Comparison of ENCODE assay signal across 11 cellular contexts in genomic region chr13:30742896-30743295, GRCh38. TPM values are rescaled to one million over a fixed set of nuclear protein-coding genes. Genes with fewer than 3 reads are reported as not detected.
DNase-seq lines count a peak whose midpoint lies in the region; ATAC-seq, FAIRE-seq and TF ChIP-seq lines count a peak whose summit lies in the region.
"Had no signal": no experiment of that assay in that cellular context is flagged by ENCODE, and none has a peak within 500 bp of the region (broad histone marks: within the 10 kb centered on the region; RNA-seq: fewer than 3 reads in every experiment).

No MANE protein-coding gene starts in this region.

- no peaks in the 10 kb centered on the region for H3K9me3 ChIP-seq in GM23248 (ENCODE audit: low read depth)
- H3K9me3 ChIP-seq in small intestine (ENCODE audit: control insufficient read depth, low read depth), result no peaks in the 10 kb centered on the region
- H3K9me3 ChIP-seq: tibial nerve had no signal

- H3K4me1 ChIP-seq in GM23248 (ENCODE audit: insufficient read depth) (peaks cover 40% of the 10 kb centered on the region), foreskin keratinocyte (peaks cover 32% of the 10 kb centered on the region), small intestine (ENCODE audit: control insufficient read depth in 2 of 2, insufficient read depth in 1 of 2, low read depth in 1 of 2, low read length in 1 of 2) (peaks cover 29 to 36% of the 10 kb centered on the region in 2 donors)

- H3K27ac ChIP-seq in GM23248, result peak overlapping the region; percentile 71
- peak overlapping the region; percentile 28 for H3K27ac ChIP-seq in foreskin keratinocyte
- peak overlapping the region; percentile 58 to 94 for H3K27ac ChIP-seq in small intestine (ENCODE audit: low read depth in 1 of 2, low read length in 1 of 2)

- no peak for TF ChIP-seq POLR2A in GM12891 (IDR thresholded peaks at IDR 0.05; ENCODE audit: low read depth, low read length)

- peak overlapping the region; percentile 7; the same call in 1 of the 2 replicates for H3K9ac ChIP-seq in GM23248

- no peak overlapping the region for H3K4me2 ChIP-seq in GM23248 (ENCODE audit: unreplicated experiment)

- peaks cover 33% of the 10 kb centered on the region for H3F3A ChIP-seq in GM23248 (ENCODE audit: insufficient read depth)

- H3K9me3 Mint-ChIP-seq in T-cell, result no peaks in the 10 kb centered on the region

- in situ Hi-C loops in GM23248 (cut with MboI), result no loop called here

- H3K9me2 ChIP-seq in GM23248 (ENCODE audit: insufficient read depth), result no peaks in the 10 kb centered on the region

- FAIRE-seq in small intestine (lab: Jason Lieb, UNC) (no peak), GM12891 (lab: Jason Lieb, UNC) (no peak)

- CTCF ChIA-PET in T-cell (lab: Charles Lee), result interaction anchor here in 1 of 2 donors (0.8 kb wide), 1 partner anchor 9 kb away, joined by 3 read pairs; no protein-coding TSS in a partner anchor

- POLR2A ChIA-PET in T-cell (lab: Charles Lee), result no interaction called here

- no peak overlapping the region for H3K4me3 ChIP-seq in GM23248
- no peak overlapping the region for H3K4me3 ChIP-seq in small intestine (ENCODE audit: low read depth in 1 of 2, low read length in 2 of 2)
- H3K4me3 ChIP-seq: tibial nerve had no signal

- no peaks in the 10 kb centered on the region for H3K27me3 Mint-ChIP-seq in T-cell

- H3K36me3 ChIP-seq in GM23248 (ENCODE audit: low read depth) (no peaks in the 10 kb centered on the region), small intestine (ENCODE audit: control insufficient read depth in 2 of 2, insufficient read depth in 2 of 2, low read length in 2 of 2) (no peaks in the 10 kb centered on the region)
- H3K36me3 ChIP-seq: tibial nerve had no signal

- H3K36me3 Mint-ChIP-seq in T-cell, result peaks cover 41% of the 10 kb centered on the region

- peak overlapping the region in 1 of 3 donors; percentile 29 for H3K4me3 Mint-ChIP-seq in T-cell

- H3K4me1 Mint-ChIP-seq in T-cell, result peaks cover 67 to 82% (median 73%) of the 10 kb centered on the region in 3 donors

- H3K27me3 ChIP-seq in GM23248 (replicated peaks; ENCODE audit: insufficient read depth) (no peaks in the 10 kb centered on the region), foreskin keratinocyte (no peaks in the 10 kb centered on the region), small intestine (ENCODE audit: control insufficient read depth in 2 of 2, insufficient read depth in 2 of 2, low read length in 2 of 2) (no peaks in the 10 kb centered on the region)
- H3K27me3 ChIP-seq: tibial nerve had no signal

- H3K79me2 ChIP-seq in GM23248 (ENCODE audit: insufficient read depth), result no peaks in the 10 kb centered on the region

- DNase-seq in GM23248 (peak; percentile 24), T-cell (no peak), foreskin keratinocyte (no peak), small intestine (no peak), GM12891 (ENCODE audit: insufficient read length, low spot score) (no peak), T-helper 9 cell (no peak), HK-2 (ENCODE audit: unreplicated experiment) (no peak)
- DNase-seq: activated T-cell treated with anti-CD3 and anti-CD28 coated beads for 4 hours, NCI-H1105 had no signal

- ATAC-seq in T-cell (replicated peaks in 1 of 4), result no peak
- ATAC-seq in foreskin keratinocyte, result no peak
- ATAC-seq in HG03565 (IDR thresholded peaks at IDR 0.05; ENCODE audit: unreplicated experiment), result no peak

- TF ChIP-seq CTCF in foreskin keratinocyte (conservative IDR thresholded peaks at IDR 0.05), result no peak

- no peaks in the 10 kb centered on the region for H4K20me1 ChIP-seq in GM23248 (ENCODE audit: insufficient read depth)

- 31 to 36% methylated on average over 6 of the region's 6 CpGs for WGBS in GM23248 (ENCODE audit: low coverage in 1 of 2, low lambda C conversion rate in 2 of 2, missing lambda C conversion rate in 2 of 2), 2 experiments
- 90 to 95% (median 93%) methylated on average over 6 of the region's 6 CpGs for WGBS in small intestine, 3 donors

- peak overlapping the region; percentile 28 to 67 for H3K27ac Mint-ChIP-seq in T-cell

- H2AFZ ChIP-seq in GM23248, result no peak overlapping the region

TF ChIP-seq in GM12891, 5 proteins besides CTCF, POLR2A, EP300 and RAD21:
- no peak for TF ChIP-seq PAX5 (IDR thresholded peaks at IDR 0.05; ENCODE audit: insufficient read depth, low read length, severe bottlenecking)
- no peak for TF ChIP-seq SPI1 (IDR thresholded peaks at IDR 0.05; ENCODE audit: low read depth, low read length)
- TF ChIP-seq POLR2AphosphoS5 (IDR thresholded peaks at IDR 0.05; ENCODE audit: low read depth, low read length), result no peak
- TF ChIP-seq POU2F2 (IDR thresholded peaks at IDR 0.05; ENCODE audit: low read depth, low read length), result no peak
- no peak for TF ChIP-seq TAF1 (IDR thresholded peaks at IDR 0.05; ENCODE audit: low read depth, low read length)
TF ChIP-seq in GM12891: peak in this region for 0.

RNA-seq across cellular contexts. Expression of gene ALOX5AP, which starts 7.6 kb away (rescaled TPM):
- total RNA-seq in GM23248 (2014; rRNA removed; shearing (Covaris generic)), result not detected in 2 replicates
- polyA plus RNA-seq in GM23248 (2016; fragmentation: Nextera tagmentation; extraction: Ambion mirVana) (0.49 and 0.58 TPM in 2 replicates), foreskin keratinocyte (0.20 and 0.66 TPM in 2 replicates), small intestine (10 to 100 TPM; 14.3 to 36.1 (median 18.6) TPM)
- total RNA-seq in T-cell (10 to 100 TPM; 24.2 to 64.9 (median 50.8) TPM), foreskin keratinocyte (0.35 and 0.41 TPM in 2 replicates)
- 52.0 TPM for polyA plus RNA-seq in GM12891 (2012; ENCODE audit: low read depth, missing spikeins)

Comparison
In these comparisons a context has a peak if more than half of its experiments do, and no peak if none do; other contexts are left out.
1. RNA of gene ALOX5AP, which starts 7.6 kb away (total RNA-seq): 24.2 to 64.9 TPM in T-cell; 0.35 to 0.41 TPM in foreskin keratinocyte and not detected in GM23248; every median in the first group is over 10 times any median in the second.
2. Peak in every context shown above with its lines, with median percentiles within 50 percentile points of each other: H3K27ac ChIP-seq.